Comparison of ENCODE assay signal across 1 cellular context in the genomic region with DNA sequence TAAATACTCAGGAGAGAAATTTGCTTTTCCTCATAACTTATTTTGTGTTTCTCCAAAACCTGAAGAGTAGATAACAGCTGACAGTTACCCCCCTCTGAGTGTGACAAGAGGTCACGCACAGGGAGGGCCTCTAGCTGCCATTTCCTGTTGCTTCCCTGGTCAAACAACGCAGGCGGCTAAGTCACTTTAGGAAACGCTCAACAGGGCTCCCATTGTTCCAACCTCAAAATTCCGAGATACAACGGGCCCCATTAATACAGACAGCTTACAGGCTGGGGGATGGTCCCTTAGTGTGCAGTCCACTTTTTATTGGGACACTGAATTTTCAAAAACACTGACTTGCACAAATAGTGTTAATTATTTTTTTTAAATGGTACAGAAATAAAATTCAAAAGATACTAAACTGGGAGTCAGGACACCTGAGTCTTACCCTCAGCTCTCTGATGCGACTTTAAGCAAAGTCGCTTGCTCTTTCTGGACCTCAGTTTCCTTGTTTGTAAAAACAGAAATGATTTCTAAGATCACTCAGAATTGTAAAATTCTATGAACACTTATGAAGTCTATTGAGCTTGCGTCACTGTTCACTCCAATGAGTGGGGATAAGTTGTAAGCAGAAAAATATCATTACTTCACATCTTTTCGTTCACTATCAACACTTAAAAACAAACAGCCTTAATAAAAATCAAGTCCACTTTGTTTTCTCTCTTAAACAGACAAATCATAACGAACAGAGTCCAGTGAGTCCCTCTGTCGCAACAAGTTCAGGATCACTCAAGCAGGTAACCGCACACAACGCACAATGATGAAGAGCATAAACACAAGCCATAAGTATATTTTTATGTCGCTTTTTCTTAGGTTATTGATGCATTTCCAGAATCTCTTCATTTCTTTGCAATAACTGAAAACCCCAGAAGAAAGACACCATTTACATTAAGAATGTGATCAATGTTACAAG.
A peak's percentile ranks its signal among the peaks of the same experiment; 100 is the strongest.
TF ChIP-seq lines count a peak whose summit lies in the region.

No MANE protein-coding gene starts in this region.

TF ChIP-seq in HepG2, 621 proteins besides CTCF, POLR2A, EP300 and RAD21 (continued from another document and continues in another):
- TF ChIP-seq, protein P1, sequence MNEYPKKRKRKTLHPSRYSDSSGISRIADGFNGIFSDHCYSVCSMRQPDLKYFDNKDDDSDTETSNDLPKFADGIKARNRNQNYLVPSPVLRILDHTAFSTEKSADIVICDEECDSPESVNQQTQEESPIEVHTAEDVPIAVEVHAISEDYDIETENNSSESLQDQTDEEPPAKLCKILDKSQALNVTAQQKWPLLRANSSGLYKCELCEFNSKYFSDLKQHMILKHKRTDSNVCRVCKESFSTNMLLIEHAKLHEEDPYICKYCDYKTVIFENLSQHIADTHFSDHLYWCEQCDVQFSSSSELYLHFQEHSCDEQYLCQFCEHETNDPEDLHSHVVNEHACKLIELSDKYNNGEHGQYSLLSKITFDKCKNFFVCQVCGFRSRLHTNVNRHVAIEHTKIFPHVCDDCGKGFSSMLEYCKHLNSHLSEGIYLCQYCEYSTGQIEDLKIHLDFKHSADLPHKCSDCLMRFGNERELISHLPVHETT (CRISPR knock-in tag; conservative IDR thresholded peaks at IDR 0.05): no peak
- 0 out of 2 replicates have a peak, but pooled peaks have one; percentile 60 for TF ChIP-seq ZNF205 (CRISPR knock-in tag; IDR thresholded peaks at IDR 0.05)
- TF ChIP-seq CBX1 (IDR thresholded peaks at IDR 0.05; ENCODE audit: low read depth): no peak
- TF ChIP-seq CBX2 (IDR thresholded peaks at IDR 0.05; ENCODE audit: low read depth, low read length): no peak
- TF ChIP-seq CBX2 (CRISPR knock-in tag; IDR thresholded peaks at IDR 0.05; ENCODE audit: low read depth): no peak
- TF ChIP-seq PPARG (CRISPR knock-in tag; conservative IDR thresholded peaks at IDR 0.05): peak; percentile 96
- TF ChIP-seq SNAI1 (CRISPR knock-in tag; IDR thresholded peaks at IDR 0.05; ENCODE audit: borderline replicate concordance): no peak
- no peak for TF ChIP-seq ATF7-NPFF (CRISPR knock-in tag; IDR thresholded peaks at IDR 0.05; ENCODE audit: low read depth)
- TF ChIP-seq, protein P2, sequence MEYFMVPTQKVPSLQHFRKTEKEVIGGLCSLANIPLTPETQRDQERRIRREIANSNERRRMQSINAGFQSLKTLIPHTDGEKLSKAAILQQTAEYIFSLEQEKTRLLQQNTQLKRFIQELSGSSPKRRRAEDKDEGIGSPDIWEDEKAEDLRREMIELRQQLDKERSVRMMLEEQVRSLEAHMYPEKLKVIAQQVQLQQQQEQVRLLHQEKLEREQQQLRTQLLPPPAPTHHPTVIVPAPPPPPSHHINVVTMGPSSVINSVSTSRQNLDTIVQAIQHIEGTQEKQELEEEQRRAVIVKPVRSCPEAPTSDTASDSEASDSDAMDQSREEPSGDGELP (IDR thresholded peaks at IDR 0.05; ENCODE audit: borderline replicate concordance, low read depth): peak; percentile 97
- TF ChIP-seq TBX2 (CRISPR knock-in tag; IDR thresholded peaks at IDR 0.05; ENCODE audit: borderline replicate concordance): peak; percentile 89
- TF ChIP-seq, protein P3, sequence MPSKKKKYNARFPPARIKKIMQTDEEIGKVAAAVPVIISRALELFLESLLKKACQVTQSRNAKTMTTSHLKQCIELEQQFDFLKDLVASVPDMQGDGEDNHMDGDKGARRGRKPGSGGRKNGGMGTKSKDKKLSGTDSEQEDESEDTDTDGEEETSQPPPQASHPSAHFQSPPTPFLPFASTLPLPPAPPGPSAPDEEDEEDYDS (CRISPR knock-in tag; IDR thresholded peaks at IDR 0.05): no peak; the same call in 1 of the 2 replicates
- TF ChIP-seq SOX13 (IDR thresholded peaks at IDR 0.05): peak; percentile 88
- peak in 1 of 2 experiments; percentile 95; a peak in 2 of 4 replicates for TF ChIP-seq SOX13 (CRISPR knock-in tag; conservative IDR thresholded peaks at IDR 0.05 in 1 of 2, IDR thresholded peaks at IDR 0.05 in 1 of 2)
- TF ChIP-seq, protein P4, sequence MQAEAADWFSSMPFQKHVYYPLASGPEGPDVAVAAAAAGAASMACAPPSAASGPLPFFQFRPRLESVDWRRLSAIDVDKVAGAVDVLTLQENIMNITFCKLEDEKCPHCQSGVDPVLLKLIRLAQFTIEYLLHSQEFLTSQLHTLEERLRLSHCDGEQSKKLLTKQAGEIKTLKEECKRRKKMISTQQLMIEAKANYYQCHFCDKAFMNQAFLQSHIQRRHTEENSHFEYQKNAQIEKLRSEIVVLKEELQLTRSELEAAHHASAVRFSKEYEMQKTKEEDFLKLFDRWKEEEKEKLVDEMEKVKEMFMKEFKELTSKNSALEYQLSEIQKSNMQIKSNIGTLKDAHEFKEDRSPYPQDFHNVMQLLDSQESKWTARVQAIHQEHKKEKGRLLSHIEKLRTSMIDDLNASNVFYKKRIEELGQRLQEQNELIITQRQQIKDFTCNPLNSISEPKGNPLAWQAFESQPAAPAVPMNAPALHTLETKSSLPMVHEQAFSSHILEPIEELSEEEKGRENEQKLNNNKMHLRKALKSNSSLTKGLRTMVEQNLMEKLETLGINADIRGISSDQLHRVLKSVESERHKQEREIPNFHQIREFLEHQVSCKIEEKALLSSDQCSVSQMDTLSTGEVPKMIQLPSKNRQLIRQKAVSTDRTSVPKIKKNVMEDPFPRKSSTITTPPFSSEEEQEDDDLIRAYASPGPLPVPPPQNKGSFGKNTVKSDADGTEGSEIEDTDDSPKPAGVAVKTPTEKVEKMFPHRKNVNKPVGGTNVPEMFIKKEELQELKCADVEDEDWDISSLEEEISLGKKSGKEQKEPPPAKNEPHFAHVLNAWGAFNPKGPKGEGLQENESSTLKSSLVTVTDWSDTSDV (CRISPR knock-in tag; IDR thresholded peaks at IDR 0.05): no peak
- TF ChIP-seq ZNF713 (CRISPR knock-in tag; IDR thresholded peaks at IDR 0.05): no peak
- no peak for TF ChIP-seq RFXANK (CRISPR knock-in tag; IDR thresholded peaks at IDR 0.05)
- TF ChIP-seq ZNF331 (CRISPR knock-in tag; IDR thresholded peaks at IDR 0.05): peak; percentile 80
- no peak for TF ChIP-seq KDM4B (CRISPR knock-in tag; IDR thresholded peaks at IDR 0.05)
- no peak for TF ChIP-seq PRMT3 (CRISPR knock-in tag; IDR thresholded peaks at IDR 0.05; ENCODE audit: borderline replicate concordance, low read depth)
- no peak for TF ChIP-seq RARG (CRISPR knock-in tag; IDR thresholded peaks at IDR 0.05; ENCODE audit: low read depth)
- no peak for TF ChIP-seq ZNF782 (CRISPR knock-in tag; IDR thresholded peaks at IDR 0.05; ENCODE audit: borderline replicate concordance)
- no peak for TF ChIP-seq ZFP36L1 (CRISPR knock-in tag; IDR thresholded peaks at IDR 0.05)
- TF ChIP-seq SCMH1 (CRISPR knock-in tag; IDR thresholded peaks at IDR 0.05; ENCODE audit: borderline replicate concordance): no peak
- no peak for TF ChIP-seq ZBTB1 (CRISPR knock-in tag; IDR thresholded peaks at IDR 0.05; ENCODE audit: borderline replicate concordance)
- 0 out of 2 replicates have a peak, but pooled peaks have one; percentile 24 for TF ChIP-seq SPEN (CRISPR knock-in tag; IDR thresholded peaks at IDR 0.05; ENCODE audit: low read depth)
- TF ChIP-seq SRSF9 (IDR thresholded peaks at IDR 0.05; ENCODE audit: borderline replicate concordance, insufficient read depth, low read depth, low read length, poor library complexity, severe bottlenecking): no peak
- TF ChIP-seq, protein P5, sequence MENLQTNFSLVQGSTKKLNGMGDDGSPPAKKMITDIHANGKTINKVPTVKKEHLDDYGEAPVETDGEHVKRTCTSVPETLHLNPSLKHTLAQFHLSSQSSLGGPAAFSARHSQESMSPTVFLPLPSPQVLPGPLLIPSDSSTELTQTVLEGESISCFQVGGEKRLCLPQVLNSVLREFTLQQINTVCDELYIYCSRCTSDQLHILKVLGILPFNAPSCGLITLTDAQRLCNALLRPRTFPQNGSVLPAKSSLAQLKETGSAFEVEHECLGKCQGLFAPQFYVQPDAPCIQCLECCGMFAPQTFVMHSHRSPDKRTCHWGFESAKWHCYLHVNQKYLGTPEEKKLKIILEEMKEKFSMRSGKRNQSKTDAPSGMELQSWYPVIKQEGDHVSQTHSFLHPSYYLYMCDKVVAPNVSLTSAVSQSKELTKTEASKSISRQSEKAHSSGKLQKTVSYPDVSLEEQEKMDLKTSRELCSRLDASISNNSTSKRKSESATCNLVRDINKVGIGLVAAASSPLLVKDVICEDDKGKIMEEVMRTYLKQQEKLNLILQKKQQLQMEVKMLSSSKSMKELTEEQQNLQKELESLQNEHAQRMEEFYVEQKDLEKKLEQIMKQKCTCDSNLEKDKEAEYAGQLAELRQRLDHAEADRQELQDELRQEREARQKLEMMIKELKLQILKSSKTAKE (CRISPR knock-in tag; IDR thresholded peaks at IDR 0.05; ENCODE audit: borderline replicate concordance): no peak
- no peak for TF ChIP-seq ZNF841 (CRISPR knock-in tag; IDR thresholded peaks at IDR 0.05; ENCODE audit: borderline replicate concordance)
- no peak for TF ChIP-seq ZKSCAN1 (IDR thresholded peaks at IDR 0.05; ENCODE audit: low read length)
- TF ChIP-seq, protein P6, sequence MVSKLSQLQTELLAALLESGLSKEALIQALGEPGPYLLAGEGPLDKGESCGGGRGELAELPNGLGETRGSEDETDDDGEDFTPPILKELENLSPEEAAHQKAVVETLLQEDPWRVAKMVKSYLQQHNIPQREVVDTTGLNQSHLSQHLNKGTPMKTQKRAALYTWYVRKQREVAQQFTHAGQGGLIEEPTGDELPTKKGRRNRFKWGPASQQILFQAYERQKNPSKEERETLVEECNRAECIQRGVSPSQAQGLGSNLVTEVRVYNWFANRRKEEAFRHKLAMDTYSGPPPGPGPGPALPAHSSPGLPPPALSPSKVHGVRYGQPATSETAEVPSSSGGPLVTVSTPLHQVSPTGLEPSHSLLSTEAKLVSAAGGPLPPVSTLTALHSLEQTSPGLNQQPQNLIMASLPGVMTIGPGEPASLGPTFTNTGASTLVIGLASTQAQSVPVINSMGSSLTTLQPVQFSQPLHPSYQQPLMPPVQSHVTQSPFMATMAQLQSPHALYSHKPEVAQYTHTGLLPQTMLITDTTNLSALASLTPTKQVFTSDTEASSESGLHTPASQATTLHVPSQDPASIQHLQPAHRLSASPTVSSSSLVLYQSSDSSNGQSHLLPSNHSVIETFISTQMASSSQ (IDR thresholded peaks at IDR 0.05; ENCODE audit: low read depth): peak; percentile 72
- TF ChIP-seq, protein P6 (CRISPR knock-in tag; IDR thresholded peaks at IDR 0.05; ENCODE audit: borderline replicate concordance): peak; percentile 88; the same call in 1 of the 2 replicates
- peak; percentile 82 for TF ChIP-seq MIXL1 (CRISPR knock-in tag; IDR thresholded peaks at IDR 0.05)
- 0 out of 2 replicates have a peak, but pooled peaks have one; percentile 6 for TF ChIP-seq MAFF (IDR thresholded peaks at IDR 0.05; ENCODE audit: low read depth, low read length)
- no peak for TF ChIP-seq PHF8 (CRISPR knock-in tag; IDR thresholded peaks at IDR 0.05)
- no peak for TF ChIP-seq ZNF24 (IDR thresholded peaks at IDR 0.05)
- no peak for TF ChIP-seq SRY (CRISPR knock-in tag; IDR thresholded peaks at IDR 0.05)
- TF ChIP-seq, protein P7, sequence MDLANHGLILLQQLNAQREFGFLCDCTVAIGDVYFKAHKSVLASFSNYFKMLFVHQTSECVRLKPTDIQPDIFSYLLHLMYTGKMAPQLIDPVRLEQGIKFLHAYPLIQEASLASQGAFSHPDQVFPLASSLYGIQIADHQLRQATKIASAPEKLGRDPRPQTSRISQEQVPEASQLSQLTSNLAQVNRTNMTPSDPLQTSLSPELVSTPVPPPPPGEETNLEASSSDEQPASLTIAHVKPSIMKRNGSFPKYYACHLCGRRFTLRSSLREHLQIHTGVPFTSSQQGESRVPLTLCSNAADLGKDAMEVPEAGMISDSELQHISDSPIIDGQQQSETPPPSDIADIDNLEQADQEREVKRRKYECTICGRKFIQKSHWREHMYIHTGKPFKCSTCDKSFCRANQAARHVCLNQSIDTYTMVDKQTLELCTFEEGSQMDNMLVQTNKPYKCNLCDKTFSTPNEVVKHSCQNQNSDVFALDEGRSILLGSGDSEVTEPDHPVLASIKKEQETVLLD (CRISPR knock-in tag; IDR thresholded peaks at IDR 0.05; ENCODE audit: low read depth): no peak
- no peak for TF ChIP-seq ZNF10 (CRISPR knock-in tag; IDR thresholded peaks at IDR 0.05; ENCODE audit: borderline replicate concordance, low read depth)
- TF ChIP-seq, protein P8, sequence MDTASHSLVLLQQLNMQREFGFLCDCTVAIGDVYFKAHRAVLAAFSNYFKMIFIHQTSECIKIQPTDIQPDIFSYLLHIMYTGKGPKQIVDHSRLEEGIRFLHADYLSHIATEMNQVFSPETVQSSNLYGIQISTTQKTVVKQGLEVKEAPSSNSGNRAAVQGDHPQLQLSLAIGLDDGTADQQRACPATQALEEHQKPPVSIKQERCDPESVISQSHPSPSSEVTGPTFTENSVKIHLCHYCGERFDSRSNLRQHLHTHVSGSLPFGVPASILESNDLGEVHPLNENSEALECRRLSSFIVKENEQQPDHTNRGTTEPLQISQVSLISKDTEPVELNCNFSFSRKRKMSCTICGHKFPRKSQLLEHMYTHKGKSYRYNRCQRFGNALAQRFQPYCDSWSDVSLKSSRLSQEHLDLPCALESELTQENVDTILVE (CRISPR knock-in tag; IDR thresholded peaks at IDR 0.05): peak; percentile 82
- TF ChIP-seq, protein P9, sequence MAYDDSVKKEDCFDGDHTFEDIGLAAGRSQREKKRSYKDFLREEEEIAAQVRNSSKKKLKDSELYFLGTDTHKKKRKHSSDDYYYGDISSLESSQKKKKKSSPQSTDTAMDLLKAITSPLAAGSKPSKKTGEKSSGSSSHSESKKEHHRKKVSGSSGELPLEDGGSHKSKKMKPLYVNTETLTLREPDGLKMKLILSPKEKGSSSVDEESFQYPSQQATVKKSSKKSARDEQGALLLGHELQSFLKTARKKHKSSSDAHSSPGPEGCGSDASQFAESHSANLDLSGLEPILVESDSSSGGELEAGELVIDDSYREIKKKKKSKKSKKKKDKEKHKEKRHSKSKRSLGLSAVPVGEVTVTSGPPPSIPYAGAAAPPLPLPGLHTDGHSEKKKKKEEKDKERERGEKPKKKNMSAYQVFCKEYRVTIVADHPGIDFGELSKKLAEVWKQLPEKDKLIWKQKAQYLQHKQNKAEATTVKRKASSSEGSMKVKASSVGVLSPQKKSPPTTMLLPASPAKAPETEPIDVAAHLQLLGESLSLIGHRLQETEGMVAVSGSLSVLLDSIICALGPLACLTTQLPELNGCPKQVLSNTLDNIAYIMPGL (CRISPR knock-in tag; IDR thresholded peaks at IDR 0.05; ENCODE audit: borderline replicate concordance in 1 of 2, low read depth in 1 of 2): peak in 1 of 2 experiments; percentile 27; a peak in 2 of 4 replicates
- TF ChIP-seq ZNF563 (CRISPR knock-in tag; IDR thresholded peaks at IDR 0.05): no peak
- TF ChIP-seq HDAC2 (CRISPR knock-in tag; IDR thresholded peaks at IDR 0.05): peak; percentile 90
- no peak for TF ChIP-seq ZNF484 (CRISPR knock-in tag; IDR thresholded peaks at IDR 0.05; ENCODE audit: borderline replicate concordance, low read depth)
